Comparison of ENCODE assay signal across 1 cellular context in the genomic region with DNA sequence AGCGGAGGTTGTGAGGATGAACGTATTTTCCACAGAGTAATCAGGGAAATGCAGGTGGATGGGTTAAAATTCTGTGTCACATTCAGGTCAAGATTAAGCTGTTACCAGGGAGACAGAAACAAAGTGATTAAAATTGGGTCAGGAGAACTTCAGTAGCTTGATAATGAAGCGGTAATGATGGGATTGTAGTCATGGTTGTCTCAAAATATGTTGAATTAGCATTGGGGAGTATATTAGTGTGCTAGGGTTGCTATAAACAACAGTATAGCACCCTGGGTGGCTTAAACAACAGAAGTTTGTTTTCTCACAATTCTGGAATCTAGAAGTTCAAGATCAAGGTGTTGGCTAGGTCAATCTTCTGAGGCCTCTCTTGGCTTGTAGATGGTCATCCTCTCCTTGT.
TF ChIP-seq lines count a peak whose summit lies in the region.

No MANE protein-coding gene starts in this region.

TF ChIP-seq in GM23338, 12 proteins besides CTCF, POLR2A, EP300 and RAD21 (continued from another document):
- TF ChIP-seq REST (IDR thresholded peaks at IDR 0.05; ENCODE audit: unreplicated experiment) (no peak), POLR2AphosphoS5 (IDR thresholded peaks at IDR 0.05; ENCODE audit: low read depth) (no peak), STAT1 (IDR thresholded peaks at IDR 0.05; ENCODE audit: unreplicated experiment) (no peak)
